In genomic region chr1:218823291-218823900, GRCh38 we compare ENCODE assay signal across 16 cellular contexts.
DNase-seq lines count a peak whose midpoint lies in the region; ATAC-seq and TF ChIP-seq lines count a peak whose summit lies in the region.
"Had no signal": no experiment of that assay in that cellular context is flagged by ENCODE, and none has a peak within 500 bp of the region (broad histone marks: within the 10 kb centered on the region; RNA-seq: fewer than 3 reads in every experiment).

No MANE protein-coding gene starts in this region.

- H3K4me3 ChIP-seq in epithelial cell of proximal tubule (ENCODE audit: low read depth, low read length) (no peak overlapping the region), thoracic aorta (no peak overlapping the region)
- H3K4me3 ChIP-seq: tibial nerve had no signal

- no peak overlapping the region for H3K27ac Mint-ChIP-seq in activated CD8-positive, alpha-beta T cell treated with anti-CD3 and anti-CD28 coated beads, Interleukin-2, amount 10 ng/mL, durations not matched to agents 7 days and 5 days
- H3K27ac Mint-ChIP-seq: activated naive CD8-positive, alpha-beta T cell treated with anti-CD3 and anti-CD28 coated beads, Interleukin-2, amount 50 U/mL, for 24 hours; natural killer cell treated with Interleukin-12 subunit alpha and Interleukin-12 subunit beta and Interleukin-15 and Interleukin-18, amount 100 ng/mL, for 72 hours had no signal

- ATAC-seq in GM19372 (IDR thresholded peaks at IDR 0.05; ENCODE audit: low read depth, unreplicated experiment) (peak; percentile 84), HG03571 (IDR thresholded peaks at IDR 0.05; ENCODE audit: unreplicated experiment) (peak; percentile 90), thoracic aorta (ENCODE audit: insufficient number of reproducible peaks, low FRiP score, low read depth) (peak; percentile 76)
- ATAC-seq in activated CD8-positive, alpha-beta T cell treated with anti-CD3 and anti-CD28 coated beads, Interleukin-2, amount 10 ng/mL, durations not matched to agents 7 days and 5 days, result no peak
- ATAC-seq: activated naive CD8-positive, alpha-beta T cell treated with anti-CD3 and anti-CD28 coated beads, Interleukin-2, amount 50 U/mL, for 24 hours; natural killer cell treated with Interleukin-12 subunit alpha and Interleukin-12 subunit beta and Interleukin-15 and Interleukin-18, amount 100 ng/mL, for 72 hours had no signal

- peak overlapping the region in 1 of 2 donors; percentile 8 for H3K27ac ChIP-seq in thoracic aorta
- H3K27ac ChIP-seq: tibial nerve had no signal

- TF ChIP-seq CTCF in epithelial cell of proximal tubule (conservative IDR thresholded peaks at IDR 0.05; ENCODE audit: low read depth, low read length) (no peak), thoracic aorta (IDR thresholded peaks at IDR 0.05) (no peak)

- no peaks in the 10 kb centered on the region for H3K36me3 Mint-ChIP-seq in activated CD8-positive, alpha-beta T cell treated with anti-CD3 and anti-CD28 coated beads, Interleukin-2, amount 10 ng/mL, durations not matched to agents 7 days and 5 days (ENCODE audit: low read depth)

- POLR2A ChIA-PET in activated CD8-positive, alpha-beta T cell treated with anti-CD3 and anti-CD28 coated beads, Interleukin-2, amount 10 ng/mL, durations not matched to agents 7 days and 5 days (lab: Charles Lee), result no interaction called here

- no peaks in the 10 kb centered on the region for H3K36me3 ChIP-seq in thoracic aorta
- H3K36me3 ChIP-seq: tibial nerve had no signal

- H3K9me3 Mint-ChIP-seq in activated CD8-positive, alpha-beta T cell treated with anti-CD3 and anti-CD28 coated beads, Interleukin-2, amount 10 ng/mL, durations not matched to agents 7 days and 5 days (ENCODE audit: insufficient read depth), result no peaks in the 10 kb centered on the region

- no peaks in the 10 kb centered on the region for H3K27me3 ChIP-seq in thoracic aorta (replicated peaks; ENCODE audit: insufficient read depth)
- H3K27me3 ChIP-seq: tibial nerve had no signal

- H3K9me3 ChIP-seq in thoracic aorta, result no peaks in the 10 kb centered on the region
- H3K9me3 ChIP-seq: tibial nerve had no signal

- CTCF ChIA-PET in activated CD8-positive, alpha-beta T cell treated with anti-CD3 and anti-CD28 coated beads, Interleukin-2, amount 10 ng/mL, durations not matched to agents 7 days and 5 days (lab: Charles Lee), result no interaction called here

- H3K27me3 Mint-ChIP-seq in activated CD8-positive, alpha-beta T cell treated with anti-CD3 and anti-CD28 coated beads, Interleukin-2, amount 10 ng/mL, durations not matched to agents 7 days and 5 days (ENCODE audit: low read depth), result no peaks in the 10 kb centered on the region
- H3K27me3 Mint-ChIP-seq: activated naive CD8-positive, alpha-beta T cell treated with anti-CD3 and anti-CD28 coated beads, Interleukin-2, amount 50 U/mL, for 24 hours; natural killer cell treated with Interleukin-12 subunit alpha and Interleukin-12 subunit beta and Interleukin-15 and Interleukin-18, amount 100 ng/mL, for 72 hours had no signal

- no peaks in the 10 kb centered on the region for H3K4me1 Mint-ChIP-seq in activated CD8-positive, alpha-beta T cell treated with anti-CD3 and anti-CD28 coated beads, Interleukin-2, amount 10 ng/mL, durations not matched to agents 7 days and 5 days (ENCODE audit: low read depth)
- H3K4me1 Mint-ChIP-seq: activated naive CD8-positive, alpha-beta T cell treated with anti-CD3 and anti-CD28 coated beads, Interleukin-2, amount 50 U/mL, for 24 hours had no signal

- DNase-seq in epithelial cell of proximal tubule (ENCODE audit: low read depth) (peak; percentile 99), thoracic aorta (ENCODE audit: low spot score) (no peak), dermis blood vessel endothelial cell (no peak), LoVo (ENCODE audit: low spot score) (no peak), NOMO-1 treated with dmso at 0.1 percent for 144 hours (lab: John Stamatoyannopoulos, UW; ENCODE audit: unreplicated experiment) (no peak)
- no peak for DNase-seq in activated CD8-positive, alpha-beta T cell treated with anti-CD3 and anti-CD28 coated beads, Interleukin-2, amount 10 ng/mL, durations not matched to agents 7 days and 5 days
- DNase-seq: activated CD4-positive, alpha-beta T cell treated with anti-CD3 and anti-CD28 coated beads for 4 hours; activated naive CD8-positive, alpha-beta T cell treated with anti-CD3 and anti-CD28 coated beads, Interleukin-2, amount 50 U/mL, for 24 hours; GDM1; NCI-H2171; SHP77 treated with DMSO at 0.1 percent for 48 hours; stimulated activated CD4-positive, alpha-beta T cell treated with anti-CD3 and anti-CD28 coated beads, Interleukin-2, amount 100 ng/mL, for 48 hours had no signal

- H3K4me3 Mint-ChIP-seq in activated CD8-positive, alpha-beta T cell treated with anti-CD3 and anti-CD28 coated beads, Interleukin-2, amount 10 ng/mL, durations not matched to agents 7 days and 5 days, result no peak overlapping the region
- H3K4me3 Mint-ChIP-seq: activated naive CD8-positive, alpha-beta T cell treated with anti-CD3 and anti-CD28 coated beads, Interleukin-2, amount 50 U/mL, for 24 hours; natural killer cell treated with Interleukin-12 subunit alpha and Interleukin-12 subunit beta and Interleukin-15 and Interleukin-18, amount 100 ng/mL, for 72 hours had no signal

- H3K4me1 ChIP-seq in thoracic aorta (ENCODE audit: control insufficient read depth in 1 of 2, low read depth in 2 of 2), result peaks cover 0 to 8% of the 10 kb centered on the region in 2 donors
